In genomic region chr17:55770220-55770870, GRCh38 we compare ENCODE assay signal across 1 cellular context.
TF ChIP-seq lines count a peak whose summit lies in the region.

No MANE protein-coding gene starts in this region.

TF ChIP-seq in H1, 55 proteins besides CTCF, POLR2A, EP300 and RAD21:
- TF ChIP-seq CBX5 (IDR thresholded peaks at IDR 0.05; ENCODE audit: low read depth, low read length) (no peak), NANOG (IDR thresholded peaks at IDR 0.05; ENCODE audit: insufficient read depth, low read depth, low read length, poor library complexity, severe bottlenecking) (no peak), ZNF274 (IDR thresholded peaks at IDR 0.05; ENCODE audit: borderline replicate concordance, extremely low read depth, low read length) (no peak), RNF2 (IDR thresholded peaks at IDR 0.05; ENCODE audit: borderline replicate concordance, low read depth, low read length, missing control alignments, poor library complexity, severe bottlenecking) (no peak), KDM1A (IDR thresholded peaks at IDR 0.05; ENCODE audit: borderline replicate concordance, low read length) (no peak), HDAC6 (IDR thresholded peaks at IDR 0.05; ENCODE audit: low read depth, low read length) (no peak), TAF1 (IDR thresholded peaks at IDR 0.05; ENCODE audit: low read depth, low read length) (no peak), CEBPB (IDR thresholded peaks at IDR 0.05; ENCODE audit: low read depth, low read length) (no peak), SP1 (IDR thresholded peaks at IDR 0.05; ENCODE audit: low read depth, low read length) (no peak), KDM4A (IDR thresholded peaks at IDR 0.05; ENCODE audit: low read depth, low read length, severe bottlenecking) (no peak), SP2 (IDR thresholded peaks at IDR 0.05; ENCODE audit: low read length) (no peak), CREB1 (IDR thresholded peaks at IDR 0.05) (no peak)
TF ChIP-seq in H1: peak in this region for 0.
